8 cellular contexts compared by ENCODE assay signal in the genomic region with DNA sequence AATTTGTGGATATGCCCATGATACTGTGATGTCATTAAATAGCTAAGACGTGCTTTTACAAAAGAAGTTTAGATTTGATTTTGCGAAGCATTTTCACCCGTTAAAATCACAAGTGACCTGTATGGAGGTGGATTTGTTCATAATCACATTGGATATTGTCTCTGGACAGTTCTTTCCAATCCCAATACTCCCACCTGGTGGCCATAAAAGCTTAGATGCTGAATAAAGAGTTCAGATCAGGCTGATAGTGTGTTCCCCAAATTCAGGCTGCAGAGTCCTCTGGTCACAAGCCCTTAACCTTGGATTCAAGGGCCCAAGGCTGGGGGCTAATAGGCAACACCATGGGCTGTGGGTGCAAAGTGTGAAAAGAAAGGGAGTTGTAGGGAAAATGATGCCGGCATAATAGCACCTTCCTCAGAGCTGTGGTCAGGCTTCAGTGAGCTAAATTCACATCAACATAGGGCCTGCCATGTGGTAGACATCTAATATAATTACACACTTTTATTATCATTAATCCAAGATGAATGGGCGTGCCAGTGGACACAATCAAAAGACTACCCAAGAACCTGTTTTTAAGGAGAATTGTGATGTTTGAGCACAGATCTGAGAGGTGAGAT. TPM values are rescaled to one million over a fixed set of nuclear protein-coding genes. Genes with fewer than 3 reads are reported as not detected.
DNase-seq lines count a peak whose midpoint lies in the region; ATAC-seq, FAIRE-seq and TF ChIP-seq lines count a peak whose summit lies in the region.

No MANE protein-coding gene starts in this region.

- no peak overlapping the region for H2BK12ac ChIP-seq in H1 (ENCODE audit: low read depth, low read length)

- peaks cover 4% of the 10 kb centered on the region for H3K27me3 Mint-ChIP-seq in activated naive CD4-positive, alpha-beta T cell treated with anti-CD3 and anti-CD28 coated beads, Interleukin-2, amount 10 ng/mL, durations not matched to agents 7 days and 5 days
- H3K27me3 Mint-ChIP-seq in neural crest cell (ENCODE audit: low read depth) = no peaks in the 10 kb centered on the region

- no peaks in the 10 kb centered on the region for H3K36me3 ChIP-seq in H1 (ENCODE audit: control insufficient read depth in 2 of 4, insufficient read depth in 4 of 4, low read length in 3 of 4)

- POLR2A ChIA-PET in H1 (lab: Charles Lee; ENCODE audit: partially characterized antibody) = interaction anchor here (1.0 to 1.2 kb wide), 2 partner anchors 40 to 43 kb away, joined by 3 to 9 read pairs; a partner anchor contains a TSS

- H2BK20ac ChIP-seq in H1 (ENCODE audit: low read length) = no peak overlapping the region

- H3K23me2 ChIP-seq in H1 (ENCODE audit: low read depth, low read length) = 0 out of 2 replicates have a peak, but pooled peaks cover 2% of the 10 kb centered on the region

- H3K9me3 ChIP-seq in H1 (ENCODE audit: insufficient read depth in 2 of 2, low read depth in 1 of 2, low read length in 1 of 2) = no peaks in the 10 kb centered on the region

- H3K27ac Mint-ChIP-seq in activated naive CD4-positive, alpha-beta T cell treated with anti-CD3 and anti-CD28 coated beads, Interleukin-2, amount 10 ng/mL, durations not matched to agents 7 days and 5 days = no peak overlapping the region
- H3K27ac Mint-ChIP-seq in neural crest cell (ENCODE audit: unreplicated experiment) = no peak overlapping the region

- TF ChIP-seq CTCF in H1 (IDR thresholded peaks at IDR 0.05; ENCODE audit: control extremely low read depth in 1 of 3, insufficient read depth in 1 of 3, low read depth in 1 of 3, low read length in 3 of 3) (peak in 2 of 3 experiments; percentile 41 to 58; a peak in 3 of 4 replicates), neural crest cell (conservative IDR thresholded peaks at IDR 0.05) (peak; percentile 74)

- no peak for TF ChIP-seq POLR2A in H1 (IDR thresholded peaks at IDR 0.05; ENCODE audit: control extremely low read depth in 1 of 2, low read depth in 2 of 2, low read length in 2 of 2)

- DNase-seq in activated naive CD4-positive, alpha-beta T cell treated with anti-CD3 and anti-CD28 coated beads, Interleukin-2, amount 10 ng/mL, durations not matched to agents 7 days and 5 days = peak; percentile 24
- DNase-seq in activated naive CD4-positive, alpha-beta T cell treated with anti-CD3 and anti-CD28 coated beads, Interleukin-2, amount 50 U/mL, for 16 hours = no peak
- DNase-seq in RPMI7951 (ENCODE audit: low read depth) (peak; percentile 62), H1 (ENCODE audit: low read depth in 1 of 2, low spot score in 2 of 2) (peak in 1 of 2 experiments; percentile 51), neural crest cell (ENCODE audit: low read depth, low spot score) (peak; percentile 33), DMS79 (lab: John Stamatoyannopoulos, UW) (no peak)

- H4K20me1 ChIP-seq in H1 (replicated peaks in 1 of 2; ENCODE audit: control insufficient read depth in 1 of 2, insufficient read depth in 2 of 2, low read length in 2 of 2) = no peaks in the 10 kb centered on the region

- H3K27ac ChIP-seq in H1 (ENCODE audit: low read depth, low read length) = no peak overlapping the region

- H3K4me2 ChIP-seq in H1 (ENCODE audit: insufficient read depth in 1 of 2, low read depth in 2 of 2, low read length in 2 of 2) = no peak overlapping the region

- ATAC-seq in HG02938 (IDR thresholded peaks at IDR 0.05; ENCODE audit: unreplicated experiment) = peak; percentile 51
- ATAC-seq in HG03045 (IDR thresholded peaks at IDR 0.05; ENCODE audit: unreplicated experiment) = no peak

- no peak overlapping the region for H3K4me3 Mint-ChIP-seq in activated naive CD4-positive, alpha-beta T cell treated with anti-CD3 and anti-CD28 coated beads, Interleukin-2, amount 10 ng/mL, durations not matched to agents 7 days and 5 days
- H3K4me3 Mint-ChIP-seq in neural crest cell = no peak overlapping the region

- H3K36me3 Mint-ChIP-seq in activated naive CD4-positive, alpha-beta T cell treated with anti-CD3 and anti-CD28 coated beads, Interleukin-2, amount 10 ng/mL, durations not matched to agents 7 days and 5 days = no peaks in the 10 kb centered on the region
- H3K36me3 Mint-ChIP-seq in neural crest cell (ENCODE audit: low read depth) = no peaks in the 10 kb centered on the region

- no peaks in the 10 kb centered on the region; a peak in 1 of 7 replicates for H3K27me3 ChIP-seq in H1 (replicated peaks in 1 of 4; ENCODE audit: control insufficient read depth in 3 of 4, extremely low read depth in 1 of 4, insufficient read depth in 3 of 4, low read length in 3 of 4)

- CTCF ChIA-PET in activated naive CD4-positive, alpha-beta T cell treated with anti-CD3 and anti-CD28 coated beads, Interleukin-2, amount 10 ng/mL, durations not matched to agents 7 days and 5 days (lab: Charles Lee) = interaction anchor here (0.8 to 2.8 kb wide), 7 partner anchors 49 to 366 kb away, joined by 3 to 7 read pairs (median 3); no protein-coding TSS in a partner anchor
- CTCF ChIA-PET in H1 (lab: Charles Lee; ENCODE audit: partially characterized antibody) = interaction anchor here (0.6 to 2.9 kb wide), 29 partner anchors 11 to 550 kb away, joined by 3 to 16 read pairs (median 4); a partner anchor contains a TSS

- no peak overlapping the region for H3K56ac ChIP-seq in H1 (replicated peaks; ENCODE audit: insufficient read length, low read depth, low read length)

- H3K4me1 Mint-ChIP-seq in activated naive CD4-positive, alpha-beta T cell treated with anti-CD3 and anti-CD28 coated beads, Interleukin-2, amount 10 ng/mL, durations not matched to agents 7 days and 5 days = no peaks in the 10 kb centered on the region
- H3K4me1 Mint-ChIP-seq in neural crest cell = peaks cover 5% of the 10 kb centered on the region

- peak; percentile 66 for FAIRE-seq in H1 (lab: Jason Lieb, UNC)

- no peak overlapping the region for H3K4me3 ChIP-seq in H1 (ENCODE audit: extremely low read depth in 1 of 4, insufficient read depth in 2 of 4, low read depth in 3 of 4, low read length in 4 of 4)

- WGBS in H1 (ENCODE audit: extremely low coverage in 1 of 2, insufficient coverage in 1 of 2, insufficient read length in 1 of 2, insufficient replicate concordance in 2 of 2, low coverage in 1 of 2, low lambda C conversion rate in 2 of 2, missing lambda C conversion rate in 1 of 2), 2 experiments = 86% methylated on average over 5 of the region's 5 CpGs; no CpG with 5 or more reads in 1 of the 2 experiments

- H4K5ac ChIP-seq in H1 (ENCODE audit: insufficient read length, low read depth, low read length) = no peak overlapping the region

- no peak overlapping the region for H4K91ac ChIP-seq in H1 (replicated peaks; ENCODE audit: insufficient read length, low read length)

- H3K9me3 Mint-ChIP-seq in activated naive CD4-positive, alpha-beta T cell treated with anti-CD3 and anti-CD28 coated beads, Interleukin-2, amount 10 ng/mL, durations not matched to agents 7 days and 5 days = no peaks in the 10 kb centered on the region
- no peaks in the 10 kb centered on the region for H3K9me3 Mint-ChIP-seq in neural crest cell

- peaks cover 0 to 3% (median 2%) of the 10 kb centered on the region in 4 experiments; a peak in 4 of 7 replicates for H3K4me1 ChIP-seq in H1 (replicated peaks in 1 of 4; ENCODE audit: control insufficient read depth in 3 of 4, insufficient read depth in 4 of 4, low read length in 3 of 4)

- H2AK5ac ChIP-seq in H1 (ENCODE audit: low read depth, low read length) = no peak overlapping the region

- no peak overlapping the region for H3K4ac ChIP-seq in H1 (replicated peaks; ENCODE audit: insufficient read length, low read depth, low read length)

- H4K8ac ChIP-seq in H1 (ENCODE audit: extremely low read depth, insufficient read depth, low read length) = no peak overlapping the region

- H3K18ac ChIP-seq in H1 (ENCODE audit: extremely low read depth, low read length) = no peak overlapping the region

- H3K23ac ChIP-seq in H1 (ENCODE audit: insufficient read length) = no peak overlapping the region

- peak; percentile 73 to 79 for TF ChIP-seq RAD21 in H1 (IDR thresholded peaks at IDR 0.05 in 1 of 2, conservative IDR thresholded peaks at IDR 0.05 in 1 of 2; ENCODE audit: low read depth in 2 of 2, low read length in 2 of 2)

- H3K79me2 ChIP-seq in H1 (ENCODE audit: control insufficient read depth in 1 of 2, insufficient read depth in 2 of 2, low read length in 2 of 2) = no peaks in the 10 kb centered on the region

- 0 out of 2 replicates have a peak overlapping the region, but pooled peaks have one; percentile 15 for H2AFZ ChIP-seq in H1 (ENCODE audit: low read length)

- H2BK120ac ChIP-seq in H1 (replicated peaks; ENCODE audit: low read depth, low read length) = no peak overlapping the region

- no peak for TF ChIP-seq EP300 in H1 (IDR thresholded peaks at IDR 0.05; ENCODE audit: borderline replicate concordance in 1 of 2, low read depth in 2 of 2, low read length in 2 of 2)

- no peak overlapping the region for H3K9ac ChIP-seq in H1 (replicated peaks in 1 of 4; ENCODE audit: extremely low read depth in 1 of 4, low read depth in 3 of 4, low read length in 3 of 4)

- no peak overlapping the region for H3K14ac ChIP-seq in H1 (ENCODE audit: insufficient read length)

- H2BK5ac ChIP-seq in H1 (ENCODE audit: low read depth, low read length) = no peak overlapping the region

- no peaks in the 10 kb centered on the region for H3K79me1 ChIP-seq in H1 (ENCODE audit: low read depth, low read length)

- H2BK15ac ChIP-seq in H1 (ENCODE audit: low read length) = no peak overlapping the region

RNA-seq across cellular contexts. Expression of a gene that starts 28.1 kb away (rescaled TPM):
- total RNA-seq in RPMI7951 (2014; rRNA removed; shearing (Covaris generic)) = not detected in 2 replicates
- total RNA-seq in H1 (2021; fragmentation: NEBNext Ultra II Directional; extraction: Animal tissue kit (Norgen Biotek cat#: 25700)) = 0.50 TPM in 1 of 2 replicates, not detected in the other
- polyA plus RNA-seq in H1 (2011; rRNA removed) = 0.41 and 0.94 TPM in 2 replicates
- polyA plus RNA-seq in H1 (2011; cell fraction: cytosol; rRNA removed) = 0.97 TPM
- polyA plus RNA-seq in H1 (2011; cell fraction: nucleus; rRNA removed) = 0.77 TPM
- polyA plus RNA-seq in H1 (2012, experiment 1 of 2) = 0.72 to 0.98 TPM (median 0.88 TPM) in 4 replicates
- 0.22 TPM for polyA plus RNA-seq in H1 (2012, experiment 2 of 2)
- polyA plus RNA-seq in H1 (2013, experiment 1 of 2) = 0.32 TPM
- 0.33 TPM for polyA plus RNA-seq in H1 (2013, experiment 2 of 2)
- polyA minus RNA-seq in H1 (2011; rRNA and poly(A)+ RNA removed) = 0.22 and 2.5 TPM in 2 replicates
- polyA minus RNA-seq in H1 (2011; cell fraction: cytosol; rRNA and poly(A)+ RNA removed) = 1.2 TPM
- 0.40 TPM for polyA minus RNA-seq in H1 (2011; cell fraction: nucleus; rRNA and poly(A)+ RNA removed)
- 0.25 and 0.51 TPM in 2 replicates for total RNA-seq in neural crest cell

RNA-seq across cellular contexts. Expression of a gene that starts 40.1 kb away (rescaled TPM):
- 393 and 478 TPM in 2 replicates for total RNA-seq in RPMI7951 (2014; rRNA removed; shearing (Covaris generic))
- 213 and 221 TPM in 2 replicates for total RNA-seq in H1 (2021; fragmentation: NEBNext Ultra II Directional; extraction: Animal tissue kit (Norgen Biotek cat#: 25700))
- 116 and 213 TPM in 2 replicates for polyA plus RNA-seq in H1 (2011; rRNA removed)
- 155 TPM for polyA plus RNA-seq in H1 (2011; cell fraction: cytosol; rRNA removed)
- 69.0 TPM for polyA plus RNA-seq in H1 (2011; cell fraction: nucleus; rRNA removed)
- polyA plus RNA-seq in H1 (2012, experiment 1 of 2) = 222 to 296 TPM (median 237 TPM) in 4 replicates
- polyA plus RNA-seq in H1 (2012, experiment 2 of 2) = 183 TPM
- polyA plus RNA-seq in H1 (2013, experiment 1 of 2) = 155 TPM
- polyA plus RNA-seq in H1 (2013, experiment 2 of 2) = 154 TPM
- polyA minus RNA-seq in H1 (2011; rRNA and poly(A)+ RNA removed) = 115 and 127 TPM in 2 replicates
- polyA minus RNA-seq in H1 (2011; cell fraction: cytosol; rRNA and poly(A)+ RNA removed) = 230 TPM
- polyA minus RNA-seq in H1 (2011; cell fraction: nucleus; rRNA and poly(A)+ RNA removed) = 90.3 TPM
- 143 and 153 TPM in 2 replicates for total RNA-seq in neural crest cell

Comparison
In these comparisons a context has a peak if more than half of its experiments do, and no peak if none do; other contexts are left out.
1. DNase-seq: peak in activated naive CD4-positive, alpha-beta T cell treated with anti-CD3 and anti-CD28 coated beads, Interleukin-2, amount 10 ng/mL, durations not matched to agents 7 days and 5 days (single experiment), RPMI7951 (single experiment) and neural crest cell (single experiment); none in activated naive CD4-positive, alpha-beta T cell treated with anti-CD3 and anti-CD28 coated beads, Interleukin-2, amount 50 U/mL, for 16 hours (single experiment) and DMS79 (single experiment).